In genomic region chr5:59221769-59222168, GRCh38 we compare ENCODE assay signal across 17 cellular contexts.
"Had no signal": no experiment of that assay in that cellular context is flagged by ENCODE, and none has a peak within 500 bp of the region (broad histone marks: within the 10 kb centered on the region; RNA-seq: fewer than 3 reads in every experiment).

No MANE protein-coding gene starts in this region.

- ATAC-seq: activated T-helper 17 cell treated with anti-CD3 and anti-CD28 coated beads, Interleukin-2, amount 50 U/mL, for 72 hours; T-cell had no signal

- H3K27me3 ChIP-seq: sigmoid colon, transverse colon had no signal

- H3K9me3 ChIP-seq: sigmoid colon had no signal

- DNase-seq: activated CD4-positive, alpha-beta T cell treated with anti-CD3 and anti-CD28 coated beads, Interleukin-2, amount 10 ng/mL, durations not matched to agents 24 days and 14 days; activated naive CD4-positive, alpha-beta T cell treated with anti-CD3 and anti-CD28 coated beads, Interleukin-2, amount 50 U/mL, for 16 hours; activated T-cell treated with anti-CD3 and anti-CD28 coated beads for 4 hours; central memory CD4-positive, alpha-beta T cell; effector memory CD4-positive, alpha-beta T cell; midbrain; naive B cell; sigmoid colon; stimulated activated CD4-positive, alpha-beta T cell treated with anti-CD3 and anti-CD28 coated beads, Interleukin-12 subunit alpha, Interleukin-12 subunit beta, amount 100 ng/mL, for 4 hours; stimulated activated naive CD4-positive, alpha-beta T cell; substantia nigra; T-cell; T1000; transverse colon had no signal

- H3K4me3 ChIP-seq: lung, sigmoid colon, transverse colon had no signal

- H3K27ac ChIP-seq: epithelial cell of prostate had no signal

- H3K36me3 ChIP-seq: sigmoid colon, transverse colon had no signal
